1 cellular context compared by ENCODE assay signal in genomic region chr5:43268188-43268820, GRCh38.
TF ChIP-seq lines count a peak whose summit lies in the region.

No MANE protein-coding gene starts in this region.

TF ChIP-seq in GM12878, 131 proteins besides CTCF, POLR2A, EP300 and RAD21 (continued from another document):
- TF ChIP-seq ZNF687 (IDR thresholded peaks at IDR 0.05): 0 out of 2 replicates have a peak, but pooled peaks have one; percentile 29
- TF ChIP-seq DPF2 (IDR thresholded peaks at IDR 0.05): peak; percentile 93
- peak; percentile 92 for TF ChIP-seq PAX5 (IDR thresholded peaks at IDR 0.05; ENCODE audit: borderline replicate concordance, low read depth, low read length)
- TF ChIP-seq RELB (IDR thresholded peaks at IDR 0.05; ENCODE audit: low read depth): peak; percentile 78
- TF ChIP-seq IKZF1 (conservative IDR thresholded peaks at IDR 0.05): peak; percentile 77
- no peak for TF ChIP-seq SMARCA5 (IDR thresholded peaks at IDR 0.05)
- peak; percentile 95 for TF ChIP-seq JUNB (IDR thresholded peaks at IDR 0.05)
- TF ChIP-seq TCF3 (IDR thresholded peaks at IDR 0.05; ENCODE audit: borderline replicate concordance, insufficient read depth, low read depth, low read length): 0 out of 2 replicates have a peak, but pooled peaks have one; percentile 60
- peak; percentile 82; the same call in 1 of the 3 replicates for TF ChIP-seq POU2F2 (IDR thresholded peaks at IDR 0.05; ENCODE audit: borderline replicate concordance, low read depth, low read length)
- TF ChIP-seq SMC3 (IDR thresholded peaks at IDR 0.05; ENCODE audit: borderline replicate concordance, low read length): no peak
- TF ChIP-seq, protein P1, sequence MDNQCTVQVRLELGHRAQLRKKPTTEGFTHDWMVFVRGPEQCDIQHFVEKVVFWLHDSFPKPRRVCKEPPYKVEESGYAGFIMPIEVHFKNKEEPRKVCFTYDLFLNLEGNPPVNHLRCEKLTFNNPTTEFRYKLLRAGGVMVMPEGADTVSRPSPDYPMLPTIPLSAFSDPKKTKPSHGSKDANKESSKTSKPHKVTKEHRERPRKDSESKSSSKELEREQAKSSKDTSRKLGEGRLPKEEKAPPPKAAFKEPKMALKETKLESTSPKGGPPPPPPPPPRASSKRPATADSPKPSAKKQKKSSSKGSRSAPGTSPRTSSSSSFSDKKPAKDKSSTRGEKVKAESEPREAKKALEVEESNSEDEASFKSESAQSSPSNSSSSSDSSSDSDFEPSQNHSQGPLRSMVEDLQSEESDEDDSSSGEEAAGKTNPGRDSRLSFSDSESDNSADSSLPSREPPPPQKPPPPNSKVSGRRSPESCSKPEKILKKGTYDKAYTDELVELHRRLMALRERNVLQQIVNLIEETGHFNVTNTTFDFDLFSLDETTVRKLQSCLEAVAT (IDR thresholded peaks at IDR 0.05): peak; percentile 54; the same call in 1 of the 2 replicates
- TF ChIP-seq NR2F1 (conservative IDR thresholded peaks at IDR 0.05): peak; percentile 56; the same call in 1 of the 2 replicates
- peak; percentile 61; the same call in 1 of the 2 replicates for TF ChIP-seq NBN (IDR thresholded peaks at IDR 0.05)
- TF ChIP-seq ZNF217 (IDR thresholded peaks at IDR 0.05): no peak
- TF ChIP-seq MTA2 (IDR thresholded peaks at IDR 0.05; ENCODE audit: low read depth): peak; percentile 96
- TF ChIP-seq HCFC1 (IDR thresholded peaks at IDR 0.05; ENCODE audit: low read length): no peak
